11 cellular contexts compared by ENCODE assay signal in the genomic region with DNA sequence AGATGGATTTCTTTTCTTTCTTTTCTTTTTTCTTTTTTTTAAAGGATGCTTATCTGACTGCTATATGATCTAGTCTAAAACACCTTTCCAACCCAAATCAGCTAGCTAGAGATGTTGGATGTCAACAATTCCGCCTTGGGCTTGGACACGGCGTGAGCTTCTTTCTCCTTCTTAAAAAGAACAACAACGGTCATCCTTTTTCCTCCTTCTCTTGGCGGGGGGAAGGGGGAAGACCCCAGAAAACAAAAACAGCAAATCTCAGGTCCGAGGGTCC. TPM values are rescaled to one million over a fixed set of nuclear protein-coding genes. Genes with fewer than 3 reads are reported as not detected.
DNase-seq lines count a peak whose midpoint lies in the region; ATAC-seq and TF ChIP-seq lines count a peak whose summit lies in the region.
"Had no signal": no experiment of that assay in that cellular context is flagged by ENCODE, and none has a peak within 500 bp of the region (broad histone marks: within the 10 kb centered on the region; RNA-seq: fewer than 3 reads in every experiment).

No MANE protein-coding gene starts in this region.

- peak overlapping the region; percentile 82 for H3K4me3 Mint-ChIP-seq in activated naive CD4-positive, alpha-beta T cell treated with anti-CD3 and anti-CD28 coated beads, Interleukin-2, amount 50 U/mL, for 24 hours
- H3K4me3 Mint-ChIP-seq in mesothelial cell of epicardium = peak overlapping the region; percentile 76

- no peak for ATAC-seq in upper lobe of right lung
- ATAC-seq in GM21576 (IDR thresholded peaks at IDR 0.05; ENCODE audit: unreplicated experiment) = no peak

- peak overlapping the region; percentile 51 for H3K27ac ChIP-seq in upper lobe of right lung
- H3K27ac ChIP-seq: HL-60 had no signal

- no peak for DNase-seq in activated naive CD4-positive, alpha-beta T cell (lab: John Stamatoyannopoulos, UW)
- DNase-seq in cardiac fibroblast (ENCODE audit: low read depth in 2 of 2) = no peak
- no peak for DNase-seq in mesothelial cell of epicardium (ENCODE audit: low spot score in 2 of 2, unreplicated experiment in 2 of 2)
- DNase-seq in upper lobe of right lung = no peak
- DNase-seq in NCI-H446 treated with DMSO at 0.1 percent for 48 hours (lab: John Stamatoyannopoulos, UW) = no peak
- DNase-seq in activated gamma-delta T cell (lab: John Stamatoyannopoulos, UW) = no peak
- DNase-seq: GDM1; stimulated activated CD4-positive, alpha-beta T cell treated with anti-CD3 and anti-CD28 coated beads, Interleukin-12 subunit alpha, Interleukin-12 subunit beta, amount 100 ng/mL, for 4 hours had no signal

- peaks cover 2% of the 10 kb centered on the region for H3K36me3 ChIP-seq in upper lobe of right lung

- H3K9me3 ChIP-seq in upper lobe of right lung = no peaks in the 10 kb centered on the region

- no peak overlapping the region for H3K27ac Mint-ChIP-seq in activated naive CD4-positive, alpha-beta T cell treated with anti-CD3 and anti-CD28 coated beads, Interleukin-2, amount 50 U/mL, for 24 hours
- H3K27ac Mint-ChIP-seq in mesothelial cell of epicardium = peak overlapping the region; percentile 76

- H3K36me3 Mint-ChIP-seq in activated naive CD4-positive, alpha-beta T cell treated with anti-CD3 and anti-CD28 coated beads, Interleukin-2, amount 50 U/mL, for 24 hours = no peaks in the 10 kb centered on the region
- H3K36me3 Mint-ChIP-seq in mesothelial cell of epicardium = peaks cover 5% of the 10 kb centered on the region

- H3K27me3 Mint-ChIP-seq in activated naive CD4-positive, alpha-beta T cell treated with anti-CD3 and anti-CD28 coated beads, Interleukin-2, amount 50 U/mL, for 24 hours = peaks cover 53% of the 10 kb centered on the region
- H3K27me3 Mint-ChIP-seq in mesothelial cell of epicardium (ENCODE audit: low read depth) = no peaks in the 10 kb centered on the region

- H3K4me1 Mint-ChIP-seq in activated naive CD4-positive, alpha-beta T cell treated with anti-CD3 and anti-CD28 coated beads, Interleukin-2, amount 50 U/mL, for 24 hours = peaks cover 13% of the 10 kb centered on the region
- H3K4me1 Mint-ChIP-seq in mesothelial cell of epicardium = peaks cover 25% of the 10 kb centered on the region

- no peak for TF ChIP-seq CTCF in cardiac fibroblast (IDR thresholded peaks at IDR 0.05; ENCODE audit: low read depth, low read length)
- TF ChIP-seq CTCF in mesothelial cell of epicardium (IDR thresholded peaks at IDR 0.05; ENCODE audit: unreplicated experiment) = no peak
- no peak for TF ChIP-seq CTCF in upper lobe of right lung (IDR thresholded peaks at IDR 0.05)

- intact Hi-C loops in upper lobe of right lung (cut with DNase I) = no loop called here

- no peaks in the 10 kb centered on the region for H3K27me3 ChIP-seq in upper lobe of right lung

- no peaks in the 10 kb centered on the region for H3K9me3 Mint-ChIP-seq in activated naive CD4-positive, alpha-beta T cell treated with anti-CD3 and anti-CD28 coated beads, Interleukin-2, amount 50 U/mL, for 24 hours
- no peaks in the 10 kb centered on the region for H3K9me3 Mint-ChIP-seq in mesothelial cell of epicardium

- peaks cover 6% of the 10 kb centered on the region for H3K4me1 ChIP-seq in upper lobe of right lung

- H3K4me3 ChIP-seq in cardiac fibroblast (replicated peaks in 1 of 2; ENCODE audit: low read depth in 2 of 2, low read length in 2 of 2) = peak overlapping the region; percentile 35 to 47
- peak overlapping the region; percentile 56 for H3K4me3 ChIP-seq in upper lobe of right lung

RNA-seq across cellular contexts. Expression of a gene that starts 1.0 kb away (rescaled TPM):
- total RNA-seq in mesothelial cell of epicardium (37.9 to 40.7 TPM (median 38.2 TPM) in 3 replicates), upper lobe of right lung (31.1 TPM)

RNA-seq across cellular contexts. Expression of a gene that starts 59.0 kb away (rescaled TPM):
- total RNA-seq in mesothelial cell of epicardium (18.9 to 19.8 TPM (median 19.0 TPM) in 3 replicates), upper lobe of right lung (23.7 TPM)
